ENCODE assay signal across 8 cellular contexts in genomic region chr3:49357466-49358216, GRCh38. TPM values are rescaled to one million over a fixed set of nuclear protein-coding genes. Genes with fewer than 3 reads are reported as not detected.
A peak's percentile ranks its signal among the peaks of the same experiment; 100 is the strongest.
DNase-seq lines count a peak whose midpoint lies in the region; ATAC-seq and TF ChIP-seq lines count a peak whose summit lies in the region.

No MANE protein-coding gene starts in this region.

- H3K4me3 ChIP-seq in AG09309 (ENCODE audit: control insufficient read depth, low read depth, low read length) = peak overlapping the region; percentile 68
- peak overlapping the region; percentile 83 for H3K4me3 ChIP-seq in mesendoderm (ENCODE audit: low read length)

- no peak overlapping the region for H2BK5ac ChIP-seq in mesendoderm (ENCODE audit: low read length)

- no peak overlapping the region for H3K23ac ChIP-seq in mesendoderm (ENCODE audit: low read length)

- CTCF ChIA-PET in activated CD8-positive, alpha-beta T cell treated with anti-CD3 and anti-CD28 coated beads for 36 hours (lab: Charles Lee) = interaction anchor here (0.9 to 2.7 kb wide), 3 partner anchors 12 to 18 kb away, joined by 3 to 18 read pairs (median 3); partner anchors contain the start of gene USP4

- peaks cover 11% of the 10 kb centered on the region for H3K36me3 ChIP-seq in mesendoderm (ENCODE audit: control insufficient read depth, insufficient read depth, low read length)

- peaks cover 20% of the 10 kb centered on the region for H3K4me1 Mint-ChIP-seq in activated CD8-positive, alpha-beta T cell treated with anti-CD3 and anti-CD28 coated beads for 36 hours (ENCODE audit: low read depth)
- H3K4me1 Mint-ChIP-seq in stimulated activated memory B cell treated with anti-CD40 and anti-IgM and Interleukin-4, amounts not matched to agents 10 μg/mL and 1 μg/mL and 100 μg/mL, for 72 hours = peaks cover 43% of the 10 kb centered on the region

- peaks cover 2% of the 10 kb centered on the region for H3K79me1 ChIP-seq in mesendoderm (ENCODE audit: low read length)

- no peak overlapping the region for H2BK120ac ChIP-seq in mesendoderm (ENCODE audit: low read depth, low read length)

- H3K4me2 ChIP-seq in mesendoderm (ENCODE audit: low read length) = peak overlapping the region; percentile 75

- H2AK5ac ChIP-seq in mesendoderm (ENCODE audit: low read length) = peak overlapping the region; percentile 37

- no peak overlapping the region for H4K8ac ChIP-seq in mesendoderm (ENCODE audit: low read depth, low read length)

- no peaks in the 10 kb centered on the region for H3K27me3 ChIP-seq in mesendoderm (ENCODE audit: insufficient read depth, low read length, poor library complexity)

- H2BK15ac ChIP-seq in mesendoderm (replicated peaks; ENCODE audit: low read depth) = no peak overlapping the region

- no CpG with 5 or more reads among the region's 61 CpGs for WGBS in mesendoderm (ENCODE audit: extremely low coverage, insufficient coverage, low lambda C conversion rate)

- peak overlapping the region; percentile 94 for H3K56ac ChIP-seq in mesendoderm (ENCODE audit: low read length)

- H3K9ac ChIP-seq in mesendoderm (ENCODE audit: low read length) = peak overlapping the region; percentile 90

- H3K79me2 ChIP-seq in mesendoderm (ENCODE audit: control insufficient read depth, insufficient read depth, low read length) = peaks cover 8% of the 10 kb centered on the region

- no peaks in the 10 kb centered on the region for H3K27me3 Mint-ChIP-seq in activated CD8-positive, alpha-beta T cell treated with anti-CD3 and anti-CD28 coated beads for 36 hours
- H3K27me3 Mint-ChIP-seq in stimulated activated memory B cell treated with anti-CD40 and anti-IgM and Interleukin-4, amounts not matched to agents 10 μg/mL and 1 μg/mL and 100 μg/mL, for 72 hours = no peaks in the 10 kb centered on the region

- no peak overlapping the region for H4K5ac ChIP-seq in mesendoderm (ENCODE audit: low read length)

- H3K27ac ChIP-seq in mesendoderm (ENCODE audit: low read depth, low read length) = peak overlapping the region; percentile 58

- H3K4me3 Mint-ChIP-seq in activated CD8-positive, alpha-beta T cell treated with anti-CD3 and anti-CD28 coated beads for 36 hours = peak overlapping the region; percentile 88
- peak overlapping the region; percentile 87 for H3K4me3 Mint-ChIP-seq in stimulated activated memory B cell treated with anti-CD40 and anti-IgM and Interleukin-4, amounts not matched to agents 10 μg/mL and 1 μg/mL and 100 μg/mL, for 72 hours

- ATAC-seq in GM19438 (IDR thresholded peaks at IDR 0.05; ENCODE audit: low read depth, unreplicated experiment) = peak; percentile 20
- ATAC-seq in activated CD8-positive, alpha-beta T cell treated with anti-CD3 and anti-CD28 coated beads for 36 hours = peak; percentile 41
- ATAC-seq in stimulated activated memory B cell treated with anti-CD40 and anti-IgM and Interleukin-4, amounts not matched to agents 10 μg/mL and 1 μg/mL and 100 μg/mL, for 72 hours = peak; percentile 69
- no peak for ATAC-seq in HG02623 (IDR thresholded peaks at IDR 0.05; ENCODE audit: unreplicated experiment)

- TF ChIP-seq CTCF in AG09309 (IDR thresholded peaks at IDR 0.05; ENCODE audit: control insufficient read depth, insufficient read depth, low read depth, low read length, missing control alignments) = no peak
- no peak for TF ChIP-seq CTCF in activated CD8-positive, alpha-beta T cell treated with anti-CD3 and anti-CD28 coated beads for 36 hours (IDR thresholded peaks at IDR 0.05)

- H3K27ac Mint-ChIP-seq in activated CD8-positive, alpha-beta T cell treated with anti-CD3 and anti-CD28 coated beads for 36 hours = peak overlapping the region; percentile 97
- peak overlapping the region; percentile 93 for H3K27ac Mint-ChIP-seq in stimulated activated memory B cell treated with anti-CD40 and anti-IgM and Interleukin-4, amounts not matched to agents 10 μg/mL and 1 μg/mL and 100 μg/mL, for 72 hours

- intact Hi-C loops in activated CD8-positive, alpha-beta T cell treated with anti-CD3 and anti-CD28 coated beads for 36 hours (cut with micrococcal nuclease) = no loop called here

- H3K36me3 Mint-ChIP-seq in activated CD8-positive, alpha-beta T cell treated with anti-CD3 and anti-CD28 coated beads for 36 hours (ENCODE audit: low read depth) = peaks cover 54% of the 10 kb centered on the region
- H3K36me3 Mint-ChIP-seq in stimulated activated memory B cell treated with anti-CD40 and anti-IgM and Interleukin-4, amounts not matched to agents 10 μg/mL and 1 μg/mL and 100 μg/mL, for 72 hours = peaks cover 47% of the 10 kb centered on the region

- peak overlapping the region; percentile 22 for H3K18ac ChIP-seq in mesendoderm (ENCODE audit: low read length)

- H3K4ac ChIP-seq in mesendoderm (ENCODE audit: low read depth, low read length) = peak overlapping the region; percentile 56

- in situ Hi-C loops in KBM-7 (cut with MboI; ENCODE audit: low pct_unique_long_range_greater_than_20kb, low sequenced_read_pairs) = no loop called here

- H3K4me1 ChIP-seq in mesendoderm (ENCODE audit: control insufficient read depth, low read depth, low read length) = peaks cover 4% of the 10 kb centered on the region

- no peaks in the 10 kb centered on the region for H3K9me3 Mint-ChIP-seq in activated CD8-positive, alpha-beta T cell treated with anti-CD3 and anti-CD28 coated beads for 36 hours
- no peaks in the 10 kb centered on the region for H3K9me3 Mint-ChIP-seq in stimulated activated memory B cell treated with anti-CD40 and anti-IgM and Interleukin-4, amounts not matched to agents 10 μg/mL and 1 μg/mL and 100 μg/mL, for 72 hours

- POLR2A ChIA-PET in activated CD8-positive, alpha-beta T cell treated with anti-CD3 and anti-CD28 coated beads for 36 hours (lab: Charles Lee) = interaction anchor here (0.6 to 2.7 kb wide), 11 partner anchors 13 to 264 kb away, joined by 3 to 18 read pairs (median 4); partner anchors contain the start of genes DAG1, QRICH1, RHOA and USP4

- DNase-seq in AG09309 (ENCODE audit: low read depth) (peak; percentile 68), KBM-7 (peak; percentile 53), mesendoderm (peak; percentile 63)
- DNase-seq in activated CD8-positive, alpha-beta T cell treated with anti-CD3 and anti-CD28 coated beads for 36 hours = peak; percentile 75
- DNase-seq in effector CD8-positive, alpha-beta T cell (lab: John Stamatoyannopoulos, UW) = peak; percentile 25

RNA-seq across cellular contexts. Expression of gene GPX1, which starts 0.5 kb away (rescaled TPM):
- 100 to 1,000 TPM; 201 to 202 TPM for total RNA-seq in activated CD8-positive, alpha-beta T cell treated with anti-CD3 and anti-CD28 coated beads for 36 hours
- 252 TPM for polyA plus RNA-seq in mesendoderm (2013, experiment 1 of 2)
- polyA plus RNA-seq in mesendoderm (2013, experiment 2 of 2) = 250 TPM

RNA-seq across cellular contexts. Expression of gene USP4, which starts 17.8 kb away (rescaled TPM):
- 10 to 100 TPM; 62.4 to 67.8 TPM for total RNA-seq in activated CD8-positive, alpha-beta T cell treated with anti-CD3 and anti-CD28 coated beads for 36 hours
- 20.3 TPM for polyA plus RNA-seq in mesendoderm (2013, experiment 1 of 2)
- polyA plus RNA-seq in mesendoderm (2013, experiment 2 of 2) = 21.6 TPM

RNA-seq across cellular contexts. Expression of gene RHOA, which starts 54.1 kb away (rescaled TPM):
- total RNA-seq in activated CD8-positive, alpha-beta T cell treated with anti-CD3 and anti-CD28 coated beads for 36 hours = 100 to 1,000 TPM; 432 to 437 TPM
- 409 TPM for polyA plus RNA-seq in mesendoderm (2013, experiment 1 of 2)
- polyA plus RNA-seq in mesendoderm (2013, experiment 2 of 2) = 408 TPM

RNA-seq across cellular contexts. Expression of gene TCTA, which starts 54.6 kb away (rescaled TPM):
- total RNA-seq in activated CD8-positive, alpha-beta T cell treated with anti-CD3 and anti-CD28 coated beads for 36 hours = 10 to 100 TPM; 10.4 to 12.4 TPM
- 6.6 TPM for polyA plus RNA-seq in mesendoderm (2013, experiment 1 of 2)
- polyA plus RNA-seq in mesendoderm (2013, experiment 2 of 2) = 6.5 TPM

Comparison
In these comparisons a context has a peak if more than half of its experiments do, and no peak if none do; other contexts are left out.
1. DNase-seq: peak in every context shown above with its lines; median percentile 75 in activated CD8-positive, alpha-beta T cell treated with anti-CD3 and anti-CD28 coated beads for 36 hours; 68 in AG09309; 63 in mesendoderm; 53 in KBM-7; 25 in effector CD8-positive, alpha-beta T cell.